Comparison of ENCODE assay signal across 8 cellular contexts in the genomic region with DNA sequence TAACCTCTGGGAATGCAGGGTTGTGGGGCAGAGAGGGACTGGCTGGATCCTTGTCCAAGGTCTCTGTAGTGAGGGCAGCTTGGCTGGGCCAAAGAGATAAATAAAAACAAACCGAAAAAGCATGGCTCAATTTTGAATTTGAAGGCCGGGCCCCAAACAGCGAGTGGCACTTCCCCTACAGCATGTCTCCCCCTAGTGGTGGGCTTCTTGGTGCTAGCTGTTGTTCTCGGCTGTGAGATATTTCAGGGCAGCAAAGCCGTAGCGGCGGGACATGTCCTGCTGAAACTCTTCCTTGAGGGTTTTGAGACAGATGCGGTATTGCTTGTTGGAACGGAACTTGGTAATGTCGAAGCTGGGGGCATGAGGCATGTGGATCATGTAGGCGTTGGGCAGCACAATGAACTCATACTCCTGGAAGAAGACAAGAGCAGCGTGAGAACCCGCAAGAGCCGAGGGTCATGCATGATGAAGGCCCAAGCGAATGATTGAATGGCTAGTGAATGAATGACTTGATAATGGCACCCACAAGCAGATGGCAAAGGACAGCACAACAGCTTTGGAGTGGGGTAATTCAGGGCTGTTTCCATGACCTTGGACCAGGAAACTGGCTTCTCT.
DNase-seq lines count a peak whose midpoint lies in the region; ATAC-seq and TF ChIP-seq lines count a peak whose summit lies in the region.

No MANE protein-coding gene starts in this region.

- H3K4me2 ChIP-seq in OCI-LY1 (ENCODE audit: low read length), result no peak overlapping the region

- ATAC-seq in left cardiac atrium (no peak), Right ventricle myocardium inferior (no peak), aorta (ENCODE audit: low FRiP score) (no peak), HG03039 (IDR thresholded peaks at IDR 0.05; ENCODE audit: unreplicated experiment) (no peak)
- no peak for ATAC-seq in CD8-positive, alpha-beta T cell

- CTCF ChIA-PET in CD8-positive, alpha-beta T cell (lab: Charles Lee), result interaction anchor here (1.0 to 1.2 kb wide), 2 partner anchors 11 to 27 kb away, joined by 3 read pairs; no protein-coding TSS in a partner anchor

- H3K36me3 ChIP-seq in OCI-LY1 (ENCODE audit: insufficient read depth, low read length) (no peaks in the 10 kb centered on the region; the same call in 1 of the 2 replicates), transverse colon (no peaks in the 10 kb centered on the region), aorta (ENCODE audit: control insufficient read depth in 1 of 2, insufficient read depth in 2 of 2, low read length in 1 of 2) (peaks cover 0 to 3% of the 10 kb centered on the region in 2 donors)
- no peaks in the 10 kb centered on the region for H3K36me3 ChIP-seq in CD8-positive, alpha-beta T cell (ENCODE audit: insufficient read depth, low read length)

- H3K4me1 ChIP-seq in OCI-LY1 (ENCODE audit: insufficient read depth, low read length, severe bottlenecking), result peaks cover 12% of the 10 kb centered on the region
- H3K4me1 ChIP-seq in transverse colon, result peaks cover 3 to 25% (median 13%) of the 10 kb centered on the region in 4 donors
- H3K4me1 ChIP-seq in CD8-positive, alpha-beta T cell (ENCODE audit: insufficient read depth, low read length), result no peaks in the 10 kb centered on the region
- H3K4me1 ChIP-seq in aorta (ENCODE audit: control insufficient read depth in 1 of 2, insufficient read depth in 2 of 2, low read length in 2 of 2), result no peaks in the 10 kb centered on the region

- no peak overlapping the region for H2AFZ ChIP-seq in OCI-LY1 (ENCODE audit: low read length)

- peak; percentile 26 for DNase-seq in left cardiac atrium
- no peak for DNase-seq in Right ventricle myocardium inferior (ENCODE audit: missing footprints)
- no peak for DNase-seq in foreskin fibroblast
- DNase-seq in transverse colon, result peak; percentile 24
- no peak for DNase-seq in CD8-positive, alpha-beta T cell
- no peak for DNase-seq in aorta

- H3K27me3 ChIP-seq in OCI-LY1 (ENCODE audit: insufficient read depth, low read length), result no peaks in the 10 kb centered on the region
- H3K27me3 ChIP-seq in transverse colon, result no peaks in the 10 kb centered on the region
- no peaks in the 10 kb centered on the region for H3K27me3 ChIP-seq in CD8-positive, alpha-beta T cell (ENCODE audit: insufficient read depth, low read length)
- no peaks in the 10 kb centered on the region for H3K27me3 ChIP-seq in aorta (ENCODE audit: control insufficient read depth in 1 of 2, insufficient read depth in 2 of 2, low read length in 1 of 2)

- no peaks in the 10 kb centered on the region for H3K27me3 Mint-ChIP-seq in CD8-positive, alpha-beta T cell (ENCODE audit: low read depth)

- no peak overlapping the region for H3K27ac ChIP-seq in OCI-LY1 (ENCODE audit: low read depth, low read length, poor library complexity, severe bottlenecking)
- H3K27ac ChIP-seq in transverse colon, result no peak overlapping the region
- H3K27ac ChIP-seq in CD8-positive, alpha-beta T cell (ENCODE audit: low read depth, low read length), result no peak overlapping the region
- H3K27ac ChIP-seq in aorta (ENCODE audit: low read depth in 1 of 2, low read length in 2 of 2), result no peak overlapping the region

- POLR2A ChIA-PET in CD8-positive, alpha-beta T cell (lab: Charles Lee), result no interaction called here

- 86 to 92% methylated on average over 7 to 15 of the region's 15 CpGs for WGBS in transverse colon (ENCODE audit: low coverage in 1 of 2), 2 donors
- 97 to 98% methylated on average over 15 of the region's 15 CpGs for WGBS in aorta, 2 donors

- TF ChIP-seq POLR2A in transverse colon (IDR thresholded peaks at IDR 0.05), result no peak

- TF ChIP-seq CTCF in OCI-LY1 (IDR thresholded peaks at IDR 0.05; ENCODE audit: low read length), result peak; percentile 93
- peak; percentile 41 for TF ChIP-seq CTCF in foreskin fibroblast (IDR thresholded peaks at IDR 0.05; ENCODE audit: low read depth, low read length)
- TF ChIP-seq CTCF in transverse colon (IDR thresholded peaks at IDR 0.05), result peak in 4 of 5 experiments; percentile 19 to 36 (median 28)
- TF ChIP-seq CTCF in CD8-positive, alpha-beta T cell (IDR thresholded peaks at IDR 0.05), result no peak

- no peak overlapping the region for H3K9ac ChIP-seq in OCI-LY1 (ENCODE audit: low read length)

- H3K36me3 Mint-ChIP-seq in CD8-positive, alpha-beta T cell, result no peaks in the 10 kb centered on the region

- intact Hi-C loops in left cardiac atrium (cut with DNase I), result no loop called here
- intact Hi-C loops in Right ventricle myocardium inferior (cut with DNase I), result no loop called here
- intact Hi-C loops in transverse colon (cut with DNase I; ENCODE audit: low total_unique reads), result loop anchor here (2.0 kb wide), 1 partner anchor 34 kb away; no protein-coding TSS in a partner anchor
- intact Hi-C loops in CD8-positive, alpha-beta T cell (cut with DNase I, micrococcal nuclease), result no loop called here
- intact Hi-C loops in aorta (cut with DNase I), result loop anchor here in 1 of 2 donors (10.0 kb wide), 1 partner anchor 450 kb away; no protein-coding TSS in a partner anchor

- no peaks in the 10 kb centered on the region for H3K4me1 Mint-ChIP-seq in CD8-positive, alpha-beta T cell (ENCODE audit: low read depth)

- no peaks in the 10 kb centered on the region for H4K20me1 ChIP-seq in OCI-LY1 (ENCODE audit: insufficient read depth, low read length)

- H3F3A ChIP-seq in OCI-LY1 (ENCODE audit: insufficient read depth, low read length), result no peaks in the 10 kb centered on the region

- H3K27ac Mint-ChIP-seq in CD8-positive, alpha-beta T cell, result no peak overlapping the region

- no peak overlapping the region for H3K4me3 ChIP-seq in OCI-LY1 (ENCODE audit: low read depth, low read length, poor library complexity, severe bottlenecking)
- H3K4me3 ChIP-seq in foreskin fibroblast (ENCODE audit: low read depth in 1 of 2, low read length in 2 of 2), result no peak overlapping the region
- H3K4me3 ChIP-seq in transverse colon, result no peak overlapping the region
- H3K4me3 ChIP-seq in CD8-positive, alpha-beta T cell (ENCODE audit: low read depth, low read length), result no peak overlapping the region
- H3K4me3 ChIP-seq in aorta (ENCODE audit: low read length in 2 of 2), result no peak overlapping the region

- no peaks in the 10 kb centered on the region for H3K9me2 ChIP-seq in OCI-LY1 (ENCODE audit: low read depth, low read length)

- H3K79me2 ChIP-seq in OCI-LY1 (ENCODE audit: insufficient read depth, low read length), result no peaks in the 10 kb centered on the region

- no peak for TF ChIP-seq EP300 in transverse colon (IDR thresholded peaks at IDR 0.05; ENCODE audit: low read depth)

- H3K9me3 ChIP-seq in OCI-LY1 (ENCODE audit: low read length), result no peaks in the 10 kb centered on the region
- H3K9me3 ChIP-seq in transverse colon, result no peaks in the 10 kb centered on the region
- no peaks in the 10 kb centered on the region for H3K9me3 ChIP-seq in CD8-positive, alpha-beta T cell (ENCODE audit: low read length)
- no peaks in the 10 kb centered on the region for H3K9me3 ChIP-seq in aorta (ENCODE audit: control insufficient read depth, low read length)

- no peaks in the 10 kb centered on the region for H3K9me3 Mint-ChIP-seq in CD8-positive, alpha-beta T cell

- H3K4me3 Mint-ChIP-seq in CD8-positive, alpha-beta T cell, result no peak overlapping the region

- in situ Hi-C loops in transverse colon (cut with MboI; ENCODE audit: low pct_ligation_motif_present in 1 of 4, low pct_unique_long_range_greater_than_20kb in 1 of 4, low sequenced_read_pairs in 3 of 4), result no loop called here

Comparison
In these comparisons a context has a peak if more than half of its experiments do, and no peak if none do; other contexts are left out.
1. DNase-seq: peak in left cardiac atrium (single experiment) and transverse colon (single experiment); none in Right ventricle myocardium inferior (single experiment), foreskin fibroblast (0 of 2), CD8-positive, alpha-beta T cell (0 of 7) and aorta (0 of 2).